In genomic region chr9:137073992-137074399, GRCh38 we compare ENCODE assay signal across 1 cellular context.
A peak's percentile ranks its signal among the peaks of the same experiment; 100 is the strongest.
TF ChIP-seq lines count a peak whose summit lies in the region.

No MANE protein-coding gene starts in this region.

TF ChIP-seq in K562, 482 proteins besides CTCF, POLR2A, EP300 and RAD21:
- TF ChIP-seq ZKSCAN1 (IDR thresholded peaks at IDR 0.05; ENCODE audit: low read depth, low read length) (peak; percentile 88), ZMIZ1 (IDR thresholded peaks at IDR 0.05; ENCODE audit: low read depth in 2 of 2, low read length in 2 of 2) (no peak), HNRNPH1 (optimal IDR thresholded peaks at IDR 0.05; ENCODE audit: low read depth, low read length) (no peak), ZNF311 (CRISPR knock-in tag; IDR thresholded peaks at IDR 0.05) (no peak), SUPT5H (IDR thresholded peaks at IDR 0.05) (no peak), ZBTB33 (CRISPR knock-in tag; IDR thresholded peaks at IDR 0.05) (peak; percentile 69; the same call in 1 of the 2 replicates), ZNF24 (IDR thresholded peaks at IDR 0.05) (peak; percentile 55), BCOR (IDR thresholded peaks at IDR 0.05) (0 out of 2 replicates have a peak, but pooled peaks have one; percentile 25), TSC22D4 (tag; IDR thresholded peaks at IDR 0.05) (no peak), MED1 (CRISPR knock-in tag; IDR thresholded peaks at IDR 0.05; ENCODE audit: borderline replicate concordance) (no peak), SNAPC5 (CRISPR knock-in tag; IDR thresholded peaks at IDR 0.05) (no peak), PHF21A (IDR thresholded peaks at IDR 0.05; ENCODE audit: borderline replicate concordance, low read depth) (no peak), ZNF740 (CRISPR knock-in tag; IDR thresholded peaks at IDR 0.05) (no peak), ZNF740 (tag; IDR thresholded peaks at IDR 0.05) (no peak), ESRRA (IDR thresholded peaks at IDR 0.05; ENCODE audit: borderline replicate concordance, low read depth) (no peak), ZNF3 (CRISPR knock-in tag; IDR thresholded peaks at IDR 0.05) (peak; percentile 76)
